ENCODE assay signal across 15 cellular contexts in the genomic region with DNA sequence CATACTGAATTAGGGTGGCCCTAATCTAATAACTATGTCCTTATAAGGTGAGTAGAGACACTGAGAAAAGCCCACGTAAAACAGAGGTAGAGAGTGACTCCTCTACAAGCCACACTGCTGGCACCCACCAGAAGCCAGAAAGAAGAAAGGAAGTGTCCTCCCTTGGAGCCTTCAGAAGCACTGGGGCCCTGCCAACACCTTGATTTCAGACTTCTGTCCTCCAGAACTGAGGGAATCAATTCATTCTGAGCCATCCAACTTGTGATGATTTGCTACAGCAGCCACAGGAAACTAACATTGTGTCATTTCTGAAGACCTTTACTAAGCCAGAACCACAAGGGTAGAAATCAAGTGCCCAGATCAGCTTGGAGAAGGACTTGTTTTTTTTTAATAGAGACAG. TPM values are rescaled to one million over a fixed set of nuclear protein-coding genes. Genes with fewer than 3 reads are reported as not detected.
DNase-seq lines count a peak whose midpoint lies in the region; ATAC-seq and TF ChIP-seq lines count a peak whose summit lies in the region.
"Had no signal": no experiment of that assay in that cellular context is flagged by ENCODE, and none has a peak within 500 bp of the region (broad histone marks: within the 10 kb centered on the region; RNA-seq: fewer than 3 reads in every experiment).

No MANE protein-coding gene starts in this region.

- H2AFZ ChIP-seq in PC-9 = no peak overlapping the region

- no peaks in the 10 kb centered on the region for H3K9me3 Mint-ChIP-seq in activated naive CD8-positive, alpha-beta T cell (ENCODE audit: low read depth)

- H3K4me2 ChIP-seq in DOHH2 (ENCODE audit: low read length) = 0 out of 2 replicates have a peak overlapping the region, but pooled peaks have one; percentile 6
- H3K4me2 ChIP-seq in PC-9 = no peak overlapping the region

- CTCF ChIA-PET in PC-9 (lab: Charles Lee) = no interaction called here

- TSS peak; percentile 12 for BruUV-seq in PC-9 (replicated peaks; lab: Mats Ljungman, UMichigan)

- no peaks in the 10 kb centered on the region for H3K9me3 ChIP-seq in DOHH2 (ENCODE audit: control insufficient read depth, insufficient read depth, low read length)
- no peaks in the 10 kb centered on the region for H3K9me3 ChIP-seq in PC-9 (ENCODE audit: insufficient read depth, low read depth)
- H3K9me3 ChIP-seq in neutrophil = no peaks in the 10 kb centered on the region
- H3K9me3 ChIP-seq: heart left ventricle, tibial nerve had no signal

- peaks cover 84% of the 10 kb centered on the region for H3K36me3 ChIP-seq in DOHH2 (ENCODE audit: control insufficient read depth, low read length)
- 0 out of 2 replicates have a peak, but pooled peaks cover 5% of the 10 kb centered on the region for H3K36me3 ChIP-seq in PC-9 (ENCODE audit: low read depth)
- peaks cover 24% of the 10 kb centered on the region for H3K36me3 ChIP-seq in neutrophil

- no peaks in the 10 kb centered on the region for H3K27me3 ChIP-seq in DOHH2 (ENCODE audit: control insufficient read depth, low read length)
- no peaks in the 10 kb centered on the region for H3K27me3 ChIP-seq in PC-9 (ENCODE audit: insufficient read depth, low read depth)
- H3K27me3 ChIP-seq in neutrophil = no peaks in the 10 kb centered on the region
- H3K27me3 ChIP-seq: heart left ventricle, tibial nerve had no signal

- H3F3A ChIP-seq in DOHH2 (ENCODE audit: control insufficient read depth, insufficient read depth) (peaks cover 11% of the 10 kb centered on the region), PC-9 (ENCODE audit: insufficient read depth, low read depth) (no peaks in the 10 kb centered on the region)

- POLR2A ChIA-PET in PC-9 (lab: Charles Lee; ENCODE audit: unreplicated experiment) = no interaction called here

- H3K79me2 ChIP-seq in DOHH2 (ENCODE audit: control insufficient read depth, low read length) (peaks cover 100% of the 10 kb centered on the region), PC-9 (ENCODE audit: low read depth) (peaks cover 97% of the 10 kb centered on the region)

- DNase-seq in PC-9 (no peak), DMS53 (lab: John Stamatoyannopoulos, UW) (no peak), germinal center (ENCODE audit: low spot score) (no peak)
- DNase-seq: anterior cingulate cortex, C1 segment of cervical spinal cord, cortex of kidney, NCI-H748 treated with DMSO at 0.1 percent for 48 hours, SW 1271 had no signal

- TF ChIP-seq CTCF in DOHH2 (IDR thresholded peaks at IDR 0.05; ENCODE audit: low read depth, low read length, poor library complexity, severe bottlenecking) (no peak), PC-9 (conservative IDR thresholded peaks at IDR 0.05) (no peak), neutrophil (IDR thresholded peaks at IDR 0.05) (no peak)

- H3K4me1 Mint-ChIP-seq in activated naive CD8-positive, alpha-beta T cell (ENCODE audit: low read depth) = peaks cover 78% of the 10 kb centered on the region

- intact Hi-C loops in PC-9 (cut with micrococcal nuclease; ENCODE audit: unreplicated experiment) = no loop called here

- H3K9me2 ChIP-seq in DOHH2 (replicated peaks; ENCODE audit: control insufficient read depth, low read length) = no peaks in the 10 kb centered on the region
- no peaks in the 10 kb centered on the region for H3K9me2 ChIP-seq in PC-9 (ENCODE audit: insufficient read depth)

- H3K27me3 Mint-ChIP-seq in activated naive CD8-positive, alpha-beta T cell = no peaks in the 10 kb centered on the region

- H3K27ac ChIP-seq in DOHH2 (ENCODE audit: low read depth, low read length) (no peak overlapping the region), PC-9 (no peak overlapping the region), neutrophil (peak overlapping the region; percentile 26)
- H3K27ac ChIP-seq: heart left ventricle, tibial nerve had no signal

- H4K20me1 ChIP-seq in DOHH2 (ENCODE audit: control insufficient read depth, insufficient read depth, low read depth, low read length) = peaks cover 57% of the 10 kb centered on the region
- peaks cover 92% of the 10 kb centered on the region for H4K20me1 ChIP-seq in PC-9 (ENCODE audit: insufficient read depth)

- H3K36me3 Mint-ChIP-seq in activated naive CD8-positive, alpha-beta T cell = peaks cover 11% of the 10 kb centered on the region

- ATAC-seq in GM18873 (IDR thresholded peaks at IDR 0.05; ENCODE audit: low FRiP score, unreplicated experiment) = no peak
- ATAC-seq: heart left ventricle had no signal

- H3K4me3 ChIP-seq in DOHH2 (ENCODE audit: low read length) (no peak overlapping the region), PC-9 (no peak overlapping the region), neutrophil (ENCODE audit: low read depth in 1 of 2, low read length in 1 of 2) (no peak overlapping the region)
- H3K4me3 ChIP-seq: heart left ventricle, tibial nerve had no signal

- H3K4me1 ChIP-seq in DOHH2 (ENCODE audit: control insufficient read depth, low read length) (peaks cover 78% of the 10 kb centered on the region), PC-9 (replicated peaks; ENCODE audit: insufficient read depth) (no peaks in the 10 kb centered on the region), neutrophil (ENCODE audit: control insufficient read depth in 1 of 2, insufficient read depth in 1 of 2, low read depth in 1 of 2, low read length in 1 of 2) (peaks cover 14 to 42% of the 10 kb centered on the region in 2 experiments)

- peak overlapping the region; percentile 64 for H3K4me3 Mint-ChIP-seq in activated naive CD8-positive, alpha-beta T cell

- peak overlapping the region; percentile 91 for H3K27ac Mint-ChIP-seq in activated naive CD8-positive, alpha-beta T cell

RNA-seq across cellular contexts. Expression of a gene that starts 15.0 kb away (rescaled TPM):
- total RNA-seq in PC-9 (2021) = 257 and 286 TPM in 2 replicates

RNA-seq across cellular contexts. Expression of a gene that starts 39.1 kb away (rescaled TPM):
- total RNA-seq in PC-9 (2021) = 2.1 and 3.9 TPM in 2 replicates
- total RNA-seq: RPMI7951 had no signal

RNA-seq across cellular contexts. Expression of a gene that starts 43.1 kb away (rescaled TPM):
- 7.4 and 8.5 TPM in 2 replicates for total RNA-seq in PC-9 (2021)
